ENCODE assay signal across 1 cellular context in the genomic region with DNA sequence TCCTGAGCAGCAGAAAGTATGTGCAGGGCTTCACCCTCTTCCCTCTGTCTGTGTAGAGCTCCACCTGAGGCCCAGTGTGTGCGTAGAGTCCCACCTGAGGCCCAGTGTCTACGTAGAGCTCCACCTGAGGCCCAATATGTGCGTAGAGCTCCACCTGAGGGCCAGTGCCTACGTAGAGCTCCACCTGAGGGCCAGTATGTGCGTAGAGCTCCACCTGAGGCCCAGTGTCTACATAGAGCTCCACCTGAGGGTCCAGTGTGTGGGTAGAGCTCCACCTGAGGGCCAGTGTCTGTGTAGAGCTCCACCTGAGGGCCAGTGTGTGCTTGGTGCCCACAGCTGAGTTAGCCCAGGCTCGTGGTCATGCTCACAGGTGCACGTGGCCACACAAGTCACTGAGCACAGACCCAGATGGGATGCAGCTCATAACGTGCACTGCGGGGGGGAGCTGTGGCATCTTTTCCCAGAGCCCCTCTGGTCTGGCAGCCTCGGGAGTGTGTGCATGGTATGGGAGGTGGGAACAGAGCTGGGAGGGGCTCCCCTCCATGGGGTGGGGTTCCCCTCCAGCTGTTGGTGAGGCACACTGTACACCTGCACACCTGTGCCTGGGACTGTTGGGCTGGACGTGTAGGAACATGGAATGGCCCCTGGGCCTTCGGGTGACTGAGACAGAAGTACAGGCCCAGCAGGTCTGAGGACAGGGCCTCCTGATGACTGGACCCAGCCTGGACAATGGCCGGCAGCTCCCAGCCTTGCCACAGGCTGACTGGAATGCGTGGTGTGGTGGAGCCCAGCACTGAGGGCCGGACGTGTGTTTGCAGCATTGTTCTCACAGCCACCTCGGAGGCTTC.
TF ChIP-seq lines count a peak whose summit lies in the region.

No MANE protein-coding gene starts in this region.

TF ChIP-seq in HCT116, 20 proteins besides CTCF, POLR2A, EP300 and RAD21 (continued from another document):
- TF ChIP-seq, protein P1, sequence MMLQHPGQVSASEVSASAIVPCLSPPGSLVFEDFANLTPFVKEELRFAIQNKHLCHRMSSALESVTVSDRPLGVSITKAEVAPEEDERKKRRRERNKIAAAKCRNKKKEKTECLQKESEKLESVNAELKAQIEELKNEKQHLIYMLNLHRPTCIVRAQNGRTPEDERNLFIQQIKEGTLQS (IDR thresholded peaks at IDR 0.05): no peak
- TF ChIP-seq SRF (IDR thresholded peaks at IDR 0.05; ENCODE audit: low read depth) (no peak), ZFX (IDR thresholded peaks at IDR 0.05) (no peak), ZNF274 (IDR thresholded peaks at IDR 0.05; ENCODE audit: low read depth, low read length) (no peak), CBX3 (IDR thresholded peaks at IDR 0.05; ENCODE audit: low read depth) (no peak)
- TF ChIP-seq, protein P2, sequence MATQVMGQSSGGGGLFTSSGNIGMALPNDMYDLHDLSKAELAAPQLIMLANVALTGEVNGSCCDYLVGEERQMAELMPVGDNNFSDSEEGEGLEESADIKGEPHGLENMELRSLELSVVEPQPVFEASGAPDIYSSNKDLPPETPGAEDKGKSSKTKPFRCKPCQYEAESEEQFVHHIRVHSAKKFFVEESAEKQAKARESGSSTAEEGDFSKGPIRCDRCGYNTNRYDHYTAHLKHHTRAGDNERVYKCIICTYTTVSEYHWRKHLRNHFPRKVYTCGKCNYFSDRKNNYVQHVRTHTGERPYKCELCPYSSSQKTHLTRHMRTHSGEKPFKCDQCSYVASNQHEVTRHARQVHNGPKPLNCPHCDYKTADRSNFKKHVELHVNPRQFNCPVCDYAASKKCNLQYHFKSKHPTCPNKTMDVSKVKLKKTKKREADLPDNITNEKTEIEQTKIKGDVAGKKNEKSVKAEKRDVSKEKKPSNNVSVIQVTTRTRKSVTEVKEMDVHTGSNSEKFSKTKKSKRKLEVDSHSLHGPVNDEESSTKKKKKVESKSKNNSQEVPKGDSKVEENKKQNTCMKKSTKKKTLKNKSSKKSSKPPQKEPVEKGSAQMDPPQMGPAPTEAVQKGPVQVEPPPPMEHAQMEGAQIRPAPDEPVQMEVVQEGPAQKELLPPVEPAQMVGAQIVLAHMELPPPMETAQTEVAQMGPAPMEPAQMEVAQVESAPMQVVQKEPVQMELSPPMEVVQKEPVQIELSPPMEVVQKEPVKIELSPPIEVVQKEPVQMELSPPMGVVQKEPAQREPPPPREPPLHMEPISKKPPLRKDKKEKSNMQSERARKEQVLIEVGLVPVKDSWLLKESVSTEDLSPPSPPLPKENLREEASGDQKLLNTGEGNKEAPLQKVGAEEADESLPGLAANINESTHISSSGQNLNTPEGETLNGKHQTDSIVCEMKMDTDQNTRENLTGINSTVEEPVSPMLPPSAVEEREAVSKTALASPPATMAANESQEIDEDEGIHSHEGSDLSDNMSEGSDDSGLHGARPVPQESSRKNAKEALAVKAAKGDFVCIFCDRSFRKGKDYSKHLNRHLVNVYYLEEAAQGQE (IDR thresholded peaks at IDR 0.05; ENCODE audit: low read depth): no peak
